In the genomic region with DNA sequence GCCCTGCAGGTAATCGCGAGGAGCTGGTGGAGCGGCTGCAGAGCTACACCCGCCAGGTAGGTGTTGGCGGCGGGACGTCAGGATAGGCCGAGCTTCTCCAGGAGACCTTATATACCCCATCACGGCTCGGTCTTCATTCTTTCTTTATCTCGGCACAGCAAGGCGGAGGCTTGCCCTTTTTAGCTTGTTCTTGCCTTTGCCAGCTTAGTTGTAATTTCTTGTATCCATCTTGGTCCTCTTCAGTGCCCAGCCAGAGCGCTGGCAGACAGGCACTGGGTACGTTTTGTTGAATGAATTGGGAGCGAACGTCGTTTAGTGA, we compare ENCODE assay signal across 8 cellular contexts. TPM values are rescaled to one million over a fixed set of nuclear protein-coding genes. Genes with fewer than 3 reads are reported as not detected.
DNase-seq lines count a peak whose midpoint lies in the region; TF ChIP-seq lines count a peak whose summit lies in the region.

No MANE protein-coding gene starts in this region.

- peaks cover 44% of the 10 kb centered on the region for H3K36me3 ChIP-seq in left ventricle myocardium inferior
- H3K36me3 ChIP-seq in breast epithelium: no peaks in the 10 kb centered on the region

- no peak for DNase-seq in left ventricle myocardium inferior
- DNase-seq in cardiac septum (ENCODE audit: low spot score): no peak
- DNase-seq in breast epithelium (ENCODE audit: low spot score in 2 of 2): no peak
- no peak for DNase-seq in NCI-H1048 (lab: John Stamatoyannopoulos, UW)
- no peak for DNase-seq in stimulated activated CD4-positive, alpha-beta T cell treated with anti-CD3 and anti-CD28 coated beads, Interleukin-4, amount 100 ng/mL, for 1 hour
- DNase-seq in HT-29 (ENCODE audit: low spot score): no peak
- no peak for DNase-seq in OCI-M1 (lab: John Stamatoyannopoulos, UW)

- TF ChIP-seq POLR2A in breast epithelium (IDR thresholded peaks at IDR 0.05): no peak

- peak overlapping the region; percentile 91 for H3K27ac ChIP-seq in left ventricle myocardium inferior (replicated peaks)
- peak overlapping the region; percentile 89 to 94 for H3K27ac ChIP-seq in breast epithelium

- H3K27me3 ChIP-seq in left ventricle myocardium inferior (ENCODE audit: low read depth) (peaks cover 18% of the 10 kb centered on the region), breast epithelium (peaks cover 0 to 13% of the 10 kb centered on the region in 2 donors), mononuclear cell (ENCODE audit: insufficient read depth, low read length) (peaks cover 2% of the 10 kb centered on the region)

- intact Hi-C loops in left ventricle myocardium inferior (cut with micrococcal nuclease): no loop called here
- intact Hi-C loops in cardiac septum (cut with DNase I): loop anchor here (1.0 kb wide), 1 partner anchor 91 kb away; a partner anchor contains a TSS
- intact Hi-C loops in breast epithelium (cut with DNase I; ENCODE audit: low total_unique reads): no loop called here

- TF ChIP-seq CTCF in left ventricle myocardium inferior (IDR thresholded peaks at IDR 0.05; ENCODE audit: borderline replicate concordance) (no peak), breast epithelium (IDR thresholded peaks at IDR 0.05) (no peak)

- H3K4me3 ChIP-seq in left ventricle myocardium inferior: peak overlapping the region; percentile 100
- H3K4me3 ChIP-seq in breast epithelium: peak overlapping the region; percentile 92 to 97 (median 92)
- peak overlapping the region; percentile 84 for H3K4me3 ChIP-seq in mononuclear cell (ENCODE audit: low read length)

- H3K4me1 ChIP-seq in left ventricle myocardium inferior: peaks cover 48% of the 10 kb centered on the region
- H3K4me1 ChIP-seq in breast epithelium: peaks cover 5 to 17% of the 10 kb centered on the region in 2 donors
- peaks cover 23% of the 10 kb centered on the region for H3K4me1 ChIP-seq in mononuclear cell (ENCODE audit: insufficient read depth, low read length)

- no peaks in the 10 kb centered on the region for H3K9me3 ChIP-seq in left ventricle myocardium inferior (replicated peaks)
- no peaks in the 10 kb centered on the region for H3K9me3 ChIP-seq in breast epithelium
- H3K9me3 ChIP-seq in mononuclear cell (ENCODE audit: low read depth, low read length): no peaks in the 10 kb centered on the region

RNA-seq across cellular contexts. Expression of a gene that starts 0.5 kb away (rescaled TPM):
- 75.5 TPM for total RNA-seq in left ventricle myocardium inferior
- 85.8 TPM for total RNA-seq in cardiac septum
- 100 to 1,000 TPM; 144 to 163 (median 154) TPM for total RNA-seq in breast epithelium
- 135 TPM for total RNA-seq in mononuclear cell
- 209 and 210 TPM in 2 replicates for total RNA-seq in HT-29 (2014; rRNA removed; shearing (Covaris generic))

RNA-seq across cellular contexts. Expression of a gene that starts 3.7 kb away (rescaled TPM):
- total RNA-seq in left ventricle myocardium inferior (1.3 TPM), cardiac septum (3.1 TPM), breast epithelium (under 1 TPM in 1 of 3 donors, not detected in 2; 0.29 TPM), mononuclear cell (not detected)
- total RNA-seq in HT-29 (2014; rRNA removed; shearing (Covaris generic)): not detected in 2 replicates

RNA-seq across cellular contexts. Expression of a gene that starts 17.4 kb away (rescaled TPM):
- total RNA-seq in left ventricle myocardium inferior (54.9 TPM), cardiac septum (115 TPM), breast epithelium (10 to 100 TPM; 37.9 to 40.6 (median 38.6) TPM), mononuclear cell (66.7 TPM)
- 13.8 and 23.1 TPM in 2 replicates for total RNA-seq in HT-29 (2014; rRNA removed; shearing (Covaris generic))

RNA-seq across cellular contexts. Expression of a gene that starts 26.3 kb away (rescaled TPM):
- not detected for total RNA-seq in left ventricle myocardium inferior
- 0.13 TPM for total RNA-seq in cardiac septum
- total RNA-seq in breast epithelium: 1 to 10 TPM in 1 of 3 donors, under 1 TPM in 1, not detected in 1; 0.32 to 1.3 TPM
- total RNA-seq in mononuclear cell: 1.0 TPM
- total RNA-seq in HT-29 (2014; rRNA removed; shearing (Covaris generic)): 0.13 and 0.44 TPM in 2 replicates

RNA-seq across cellular contexts. Expression of a gene that starts 40.8 kb away (rescaled TPM):
- total RNA-seq in left ventricle myocardium inferior (not detected), cardiac septum (1.5 TPM), breast epithelium (under 1 TPM in 2 of 3 donors, not detected in 1; 0.59 to 0.98 TPM), mononuclear cell (not detected)
- 23.0 and 27.2 TPM in 2 replicates for total RNA-seq in HT-29 (2014; rRNA removed; shearing (Covaris generic))
